Comparison of ENCODE assay signal across 1 cellular context in genomic region chr19:1844536-1845515, GRCh38.
TF ChIP-seq lines count a peak whose summit lies in the region.

No MANE protein-coding gene starts in this region.

TF ChIP-seq in GM12878, 131 proteins besides CTCF, POLR2A, EP300 and RAD21:
- TF ChIP-seq RELB (IDR thresholded peaks at IDR 0.05; ENCODE audit: low read depth) (no peak), POLR2AphosphoS5 (IDR thresholded peaks at IDR 0.05; ENCODE audit: low read length) (peak; percentile 38; the same call in 1 of the 2 replicates)
